ENCODE assay signal across 12 cellular contexts in the genomic region with DNA sequence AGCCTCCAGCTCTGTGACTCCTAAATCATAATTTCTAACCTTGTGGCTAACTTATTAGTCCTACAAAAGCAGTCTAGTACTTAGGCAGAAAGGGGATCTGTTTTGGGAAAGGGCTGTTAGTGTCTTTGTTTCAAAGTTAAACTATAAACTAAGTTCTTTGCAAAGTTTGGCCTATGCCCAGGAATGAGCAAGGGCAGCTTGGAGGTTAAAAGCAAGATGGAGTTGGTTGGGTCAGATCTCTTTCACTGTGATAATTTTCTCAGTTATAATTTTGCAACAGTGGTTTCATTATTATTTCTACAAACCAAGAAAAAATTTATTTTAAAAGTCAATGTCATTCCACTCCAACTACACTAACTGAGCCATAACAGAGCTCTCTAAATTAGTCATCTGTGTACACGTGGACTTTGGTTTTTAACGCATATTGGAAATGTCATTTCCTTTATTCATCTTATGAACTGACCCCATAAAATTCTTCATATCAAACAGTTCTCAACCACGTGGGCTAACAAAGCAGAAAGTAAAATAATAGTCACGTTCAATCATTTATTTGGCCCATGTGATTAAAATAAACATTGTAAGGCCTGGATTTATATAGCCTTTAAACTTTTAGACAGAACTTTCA.
A peak's percentile ranks its signal among the peaks of the same experiment; 100 is the strongest.
DNase-seq lines count a peak whose midpoint lies in the region; ATAC-seq lines count a peak whose summit lies in the region.
"Had no signal": no experiment of that assay in that cellular context is flagged by ENCODE, and none has a peak within 500 bp of the region (broad histone marks: within the 10 kb centered on the region; RNA-seq: fewer than 3 reads in every experiment).

No MANE protein-coding gene starts in this region.

- intact Hi-C loops in left colon (cut with DNase I, micrococcal nuclease), result no loop called here

- H3K4me1 ChIP-seq in GM23248 (ENCODE audit: insufficient read depth), result no peaks in the 10 kb centered on the region
- H3K4me1 ChIP-seq: suprapubic skin had no signal

- H3K4me2 ChIP-seq in GM23248 (ENCODE audit: unreplicated experiment), result no peak overlapping the region

- H3K4me3 ChIP-seq in GM23248, result no peak overlapping the region
- H3K4me3 ChIP-seq: suprapubic skin had no signal

- H3K27ac ChIP-seq in GM23248, result no peak overlapping the region
- H3K27ac ChIP-seq: HL-60, suprapubic skin had no signal

- in situ Hi-C loops in GM23248 (cut with MboI) (no loop called here), G401 (cut with HindIII; ENCODE audit: low sequenced_read_pairs) (no loop called here)

- DNase-seq in left colon (no peak), GM23248 (no peak), amygdala (lab: John Stamatoyannopoulos, UW) (no peak), G401 (ENCODE audit: low spot score) (no peak)
- DNase-seq in stimulated activated CD4-positive, alpha-beta T cell treated with anti-CD3 and anti-CD28 coated beads, Interleukin-4, amount 100 ng/mL, for 4 hours, result no peak
- DNase-seq: activated effector memory CD4-positive, alpha-beta T cell treated with anti-CD3 and anti-CD28 coated beads, Interleukin-2, amount 50 U/mL, for 16 hours; DMS 273 treated with DMSO at 0.1 percent for 48 hours had no signal

- 17 to 20% methylated on average over 4 of the region's 4 CpGs for WGBS in GM23248 (ENCODE audit: low coverage in 1 of 2, low lambda C conversion rate in 2 of 2, missing lambda C conversion rate in 2 of 2), 2 experiments

- no peak overlapping the region for H3K9ac ChIP-seq in GM23248

- no peaks in the 10 kb centered on the region for H3K9me2 ChIP-seq in GM23248 (ENCODE audit: insufficient read depth)

- H3K9me3 ChIP-seq in GM23248 (ENCODE audit: low read depth), result no peaks in the 10 kb centered on the region

- ATAC-seq in GM18511 (IDR thresholded peaks at IDR 0.05; ENCODE audit: unreplicated experiment) (peak; percentile 96), GM21423 (IDR thresholded peaks at IDR 0.05; ENCODE audit: unreplicated experiment) (peak; percentile 88), HG03159 (IDR thresholded peaks at IDR 0.05; ENCODE audit: unreplicated experiment) (peak; percentile 93), left colon (peak; percentile 92)

- H3F3A ChIP-seq in GM23248 (ENCODE audit: insufficient read depth), result no peaks in the 10 kb centered on the region

- no peaks in the 10 kb centered on the region for H3K36me3 ChIP-seq in GM23248 (ENCODE audit: low read depth)
- H3K36me3 ChIP-seq: suprapubic skin had no signal

- no peaks in the 10 kb centered on the region for H4K20me1 ChIP-seq in GM23248 (ENCODE audit: insufficient read depth)

- H3K79me2 ChIP-seq in GM23248 (ENCODE audit: insufficient read depth), result no peaks in the 10 kb centered on the region

- H3K27me3 ChIP-seq in GM23248 (replicated peaks; ENCODE audit: insufficient read depth), result no peaks in the 10 kb centered on the region
- H3K27me3 ChIP-seq: suprapubic skin had no signal

- no peak overlapping the region for H2AFZ ChIP-seq in GM23248
